22 cellular contexts compared by ENCODE assay signal in the genomic region with DNA sequence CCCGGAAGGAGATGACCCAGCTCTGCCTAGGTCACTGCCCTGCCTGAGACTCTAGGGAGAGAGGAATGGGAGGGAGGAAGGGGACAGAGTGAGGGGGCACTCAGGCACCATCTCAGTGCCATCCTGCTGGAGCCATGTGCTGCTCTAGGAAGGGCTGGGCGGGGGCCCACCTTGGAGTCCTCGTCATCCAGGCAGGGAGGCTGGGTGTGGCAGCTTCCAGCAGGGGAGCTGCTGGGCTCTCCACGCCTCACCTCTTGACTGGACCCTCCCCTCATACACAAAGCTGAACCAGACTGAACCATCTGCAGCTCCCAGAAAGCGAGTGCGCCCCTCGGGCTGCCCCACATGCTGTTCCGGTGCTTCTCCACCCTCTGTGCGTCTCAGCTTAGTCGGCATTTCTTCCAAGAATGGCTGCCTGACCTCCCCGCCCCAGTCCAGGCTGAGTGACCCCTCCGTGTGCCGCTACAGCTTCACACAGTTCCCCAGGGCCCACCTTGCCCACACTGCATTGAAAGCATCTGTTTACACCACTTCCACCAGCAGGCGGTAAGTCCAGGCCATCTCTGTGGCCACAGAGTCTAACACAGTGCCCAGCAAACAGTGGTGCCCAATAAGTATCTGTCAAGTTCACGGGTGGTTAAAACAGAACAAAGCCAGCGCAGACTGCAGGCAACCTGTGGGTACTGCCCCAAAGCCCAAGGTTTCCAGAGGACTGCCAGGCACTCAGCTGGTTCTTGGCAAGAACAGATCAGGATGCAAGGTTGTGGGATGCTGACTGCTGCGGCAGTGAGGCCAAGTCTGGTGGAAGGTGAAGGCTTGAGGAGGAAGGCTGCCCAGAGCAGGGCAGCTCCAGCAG. TPM values are rescaled to one million over a fixed set of nuclear protein-coding genes. Genes with fewer than 3 reads are reported as not detected.
DNase-seq lines count a peak whose midpoint lies in the region; ATAC-seq, FAIRE-seq and TF ChIP-seq lines count a peak whose summit lies in the region.
"Had no signal": no experiment of that assay in that cellular context is flagged by ENCODE, and none has a peak within 500 bp of the region (broad histone marks: within the 10 kb centered on the region; RNA-seq: fewer than 3 reads in every experiment).

No MANE protein-coding gene starts in this region.

- H3K4me3 ChIP-seq in keratinocyte (ENCODE audit: control insufficient read depth in 2 of 3, extremely low read depth in 1 of 3, insufficient read depth in 2 of 3, low read depth in 1 of 3, low read length in 3 of 3) (no peak overlapping the region), ascending aorta (no peak overlapping the region)
- H3K4me3 ChIP-seq: cardiac muscle cell, ovary, thoracic aorta had no signal

- H4K20me1 ChIP-seq in keratinocyte (ENCODE audit: control insufficient read depth, extremely low read depth, insufficient read depth, low read length), result no peaks in the 10 kb centered on the region

- H3K27ac ChIP-seq in keratinocyte (ENCODE audit: control insufficient read depth, insufficient read depth, low read length), result no peak overlapping the region
- no peak overlapping the region for H3K27ac ChIP-seq in ascending aorta
- H3K27ac ChIP-seq: cardiac muscle cell, ovary, thoracic aorta had no signal

- H3K27me3 Mint-ChIP-seq in activated CD8-positive, alpha-beta memory T cell treated with anti-CD3 and anti-CD28 coated beads, Interleukin-2, amount 10 ng/mL, durations not matched to agents 7 days and 5 days, result peaks cover 46% of the 10 kb centered on the region
- peaks cover 31% of the 10 kb centered on the region for H3K27me3 Mint-ChIP-seq in type B pancreatic cell
- H3K27me3 Mint-ChIP-seq in activated T-helper 1 cell treated with anti-CD3 and anti-CD28 coated beads, Interleukin-12 subunit alpha, Interleukin-12 subunit beta, Interleukin-2, Interleukin-4 antibody, amounts not matched to agents 30 ng/mL and 10 ng/mL and 1 ng/mL, durations not matched to agents 14 hours and 24 hours and 36 hours (ENCODE audit: insufficient read depth), result peaks cover 16% of the 10 kb centered on the region

- peak overlapping the region; percentile 27 for H3K4me2 ChIP-seq in keratinocyte (ENCODE audit: control insufficient read depth, extremely low read depth, insufficient read depth, low read depth, low read length)

- H3K36me3 ChIP-seq in keratinocyte (ENCODE audit: control insufficient read depth in 2 of 2, extremely low read depth in 1 of 2, insufficient read depth in 2 of 2, low read length in 2 of 2) (no peaks in the 10 kb centered on the region), ascending aorta (no peaks in the 10 kb centered on the region)
- H3K36me3 ChIP-seq: cardiac muscle cell, ovary, thoracic aorta had no signal

- TF ChIP-seq CTCF in keratinocyte (optimal IDR thresholded peaks at IDR 0.05 in 1 of 3, IDR thresholded peaks at IDR 0.05 in 1 of 3, conservative IDR thresholded peaks at IDR 0.05 in 1 of 3; ENCODE audit: extremely low read depth in 1 of 3, insufficient read depth in 2 of 3, low read length in 3 of 3) (peak in 1 of 3 experiments; percentile 5), type B pancreatic cell (conservative IDR thresholded peaks at IDR 0.05) (no peak), ascending aorta (IDR thresholded peaks at IDR 0.05) (no peak)

- CTCF ChIA-PET in activated CD8-positive, alpha-beta memory T cell treated with anti-CD3 and anti-CD28 coated beads, Interleukin-2, amount 10 ng/mL, durations not matched to agents 7 days and 5 days (lab: Charles Lee), result no interaction called here

- peak overlapping the region; percentile 22 for H3K9ac ChIP-seq in keratinocyte (ENCODE audit: control insufficient read depth, extremely low read depth, insufficient read depth, low read length)

- H3K4me1 ChIP-seq in keratinocyte (ENCODE audit: control insufficient read depth, extremely low read depth, insufficient read depth, low read length), result peaks cover 9% of the 10 kb centered on the region
- no peaks in the 10 kb centered on the region for H3K4me1 ChIP-seq in ascending aorta

- no peak for FAIRE-seq in keratinocyte (lab: Jason Lieb, UNC)
- FAIRE-seq: GM19239, HTR-8/SVneo had no signal

- no peaks in the 10 kb centered on the region for H3K9me3 ChIP-seq in keratinocyte (ENCODE audit: control insufficient read depth, low read depth, low read length)
- H3K9me3 ChIP-seq in ascending aorta, result peaks cover 0 to 5% of the 10 kb centered on the region in 2 donors
- H3K9me3 ChIP-seq: ovary, thoracic aorta had no signal

- H3K79me2 ChIP-seq in keratinocyte (ENCODE audit: control insufficient read depth, insufficient read depth, low read length), result no peaks in the 10 kb centered on the region

- H3K9me3 Mint-ChIP-seq in activated CD8-positive, alpha-beta memory T cell treated with anti-CD3 and anti-CD28 coated beads, Interleukin-2, amount 10 ng/mL, durations not matched to agents 7 days and 5 days (ENCODE audit: low read depth), result no peaks in the 10 kb centered on the region
- H3K9me3 Mint-ChIP-seq in type B pancreatic cell, result no peaks in the 10 kb centered on the region
- no peaks in the 10 kb centered on the region for H3K9me3 Mint-ChIP-seq in activated T-helper 1 cell treated with anti-CD3 and anti-CD28 coated beads, Interleukin-12 subunit alpha, Interleukin-12 subunit beta, Interleukin-2, Interleukin-4 antibody, amounts not matched to agents 30 ng/mL and 10 ng/mL and 1 ng/mL, durations not matched to agents 14 hours and 24 hours and 36 hours

- intact Hi-C loops in activated T-helper 1 cell treated with anti-CD3 and anti-CD28 coated beads, Interleukin-12 subunit alpha, Interleukin-12 subunit beta, Interleukin-2, Interleukin-4 antibody, amounts not matched to agents 30 ng/mL and 10 ng/mL and 1 ng/mL, durations not matched to agents 14 hours and 24 hours and 36 hours (cut with micrococcal nuclease), result no loop called here
- intact Hi-C loops in ascending aorta (cut with DNase I), result no loop called here

- H2AFZ ChIP-seq in keratinocyte (ENCODE audit: control insufficient read depth, low read length), result peak overlapping the region; percentile 26

- peak; percentile 6 for DNase-seq in NCI-H748 (lab: John Stamatoyannopoulos, UW; ENCODE audit: unreplicated experiment)
- DNase-seq in NCI-H748 treated with DMSO at 0.1 percent for 48 hours (lab: John Stamatoyannopoulos, UW), result no peak
- DNase-seq in activated CD8-positive, alpha-beta memory T cell treated with anti-CD3 and anti-CD28 coated beads, Interleukin-2, amount 10 ng/mL, durations not matched to agents 7 days and 5 days, result peak; percentile 28
- DNase-seq in keratinocyte (ENCODE audit: low read depth, low spot score), result no peak
- DNase-seq in type B pancreatic cell (ENCODE audit: extremely low spot score, unreplicated experiment), result peak; percentile 61
- DNase-seq in activated T-helper 1 cell treated with anti-CD3 and anti-CD28 coated beads, Interleukin-12 subunit alpha, Interleukin-12 subunit beta, Interleukin-2, Interleukin-4 antibody, amounts not matched to agents 30 ng/mL and 10 ng/mL and 1 ng/mL, durations not matched to agents 14 hours and 24 hours and 36 hours (ENCODE audit: low spot score), result no peak
- no peak for DNase-seq in ascending aorta (ENCODE audit: low spot score in 2 of 2)
- no peak for DNase-seq in anterior cingulate cortex (lab: John Stamatoyannopoulos, UW)
- DNase-seq: activated CD4-positive, alpha-beta T cell treated with anti-CD3 and anti-CD28 coated beads, Interleukin-2, amount 50 U/mL, for 48 hours; DMS53; effector CD8-positive, alpha-beta T cell; hypothalamus; NCI-H345; ovary; Right ventricle myocardium superior; stimulated activated CD4-positive, alpha-beta T cell treated with anti-CD3 and anti-CD28 coated beads, Interleukin-2, amount 100 ng/mL, for 48 hours; T-helper 1 cell had no signal

- H3K27ac Mint-ChIP-seq in activated CD8-positive, alpha-beta memory T cell treated with anti-CD3 and anti-CD28 coated beads, Interleukin-2, amount 10 ng/mL, durations not matched to agents 7 days and 5 days, result no peak overlapping the region
- no peak overlapping the region for H3K27ac Mint-ChIP-seq in type B pancreatic cell
- H3K27ac Mint-ChIP-seq in activated T-helper 1 cell treated with anti-CD3 and anti-CD28 coated beads, Interleukin-12 subunit alpha, Interleukin-12 subunit beta, Interleukin-2, Interleukin-4 antibody, amounts not matched to agents 30 ng/mL and 10 ng/mL and 1 ng/mL, durations not matched to agents 14 hours and 24 hours and 36 hours, result no peak overlapping the region

- H3K9me1 ChIP-seq in keratinocyte (ENCODE audit: control insufficient read depth, extremely low read depth, insufficient read depth, low read length), result no peaks in the 10 kb centered on the region

- no peaks in the 10 kb centered on the region for H3K36me3 Mint-ChIP-seq in activated CD8-positive, alpha-beta memory T cell treated with anti-CD3 and anti-CD28 coated beads, Interleukin-2, amount 10 ng/mL, durations not matched to agents 7 days and 5 days
- no peaks in the 10 kb centered on the region for H3K36me3 Mint-ChIP-seq in type B pancreatic cell
- no peaks in the 10 kb centered on the region for H3K36me3 Mint-ChIP-seq in activated T-helper 1 cell treated with anti-CD3 and anti-CD28 coated beads, Interleukin-12 subunit alpha, Interleukin-12 subunit beta, Interleukin-2, Interleukin-4 antibody, amounts not matched to agents 30 ng/mL and 10 ng/mL and 1 ng/mL, durations not matched to agents 14 hours and 24 hours and 36 hours (ENCODE audit: low read depth)

- dilution Hi-C loops in keratinocyte (cut with MboI; ENCODE audit: extremely low pct_ligation_motif_present, low sequenced_read_pairs), result no loop called here

- H3K27me3 ChIP-seq in keratinocyte (ENCODE audit: control insufficient read depth, extremely low read depth, insufficient read depth, low read length) (peaks cover 13% of the 10 kb centered on the region), ascending aorta (no peaks in the 10 kb centered on the region)
- H3K27me3 ChIP-seq: ovary had no signal

- H3K4me3 Mint-ChIP-seq in activated CD8-positive, alpha-beta memory T cell treated with anti-CD3 and anti-CD28 coated beads, Interleukin-2, amount 10 ng/mL, durations not matched to agents 7 days and 5 days, result no peak overlapping the region
- no peak overlapping the region for H3K4me3 Mint-ChIP-seq in type B pancreatic cell
- H3K4me3 Mint-ChIP-seq in activated T-helper 1 cell treated with anti-CD3 and anti-CD28 coated beads, Interleukin-12 subunit alpha, Interleukin-12 subunit beta, Interleukin-2, Interleukin-4 antibody, amounts not matched to agents 30 ng/mL and 10 ng/mL and 1 ng/mL, durations not matched to agents 14 hours and 24 hours and 36 hours, result no peak overlapping the region

- ATAC-seq in activated CD8-positive, alpha-beta memory T cell treated with anti-CD3 and anti-CD28 coated beads, Interleukin-2, amount 10 ng/mL, durations not matched to agents 7 days and 5 days, result no peak

- H3K4me1 Mint-ChIP-seq in activated CD8-positive, alpha-beta memory T cell treated with anti-CD3 and anti-CD28 coated beads, Interleukin-2, amount 10 ng/mL, durations not matched to agents 7 days and 5 days, result no peaks in the 10 kb centered on the region
- peaks cover 10% of the 10 kb centered on the region for H3K4me1 Mint-ChIP-seq in type B pancreatic cell (ENCODE audit: unreplicated experiment)
- H3K4me1 Mint-ChIP-seq in activated T-helper 1 cell treated with anti-CD3 and anti-CD28 coated beads, Interleukin-12 subunit alpha, Interleukin-12 subunit beta, Interleukin-2, Interleukin-4 antibody, amounts not matched to agents 30 ng/mL and 10 ng/mL and 1 ng/mL, durations not matched to agents 14 hours and 24 hours and 36 hours (ENCODE audit: low read depth), result no peaks in the 10 kb centered on the region

RNA-seq across cellular contexts. Expression of gene TRIM29, which starts 9.4 kb away (rescaled TPM):
- not detected for total RNA-seq in activated CD8-positive, alpha-beta memory T cell treated with anti-CD3 and anti-CD28 coated beads, Interleukin-2, amount 10 ng/mL, durations not matched to agents 7 days and 5 days
- polyA plus RNA-seq in keratinocyte, result 303 to 611 TPM (median 463 TPM) in 3 replicates
- polyA plus RNA-seq in keratinocyte (2011; ENCODE audit: low read depth), result 1,306 TPM
- 465 and 526 TPM in 2 replicates for polyA plus RNA-seq in keratinocyte (2011; cell fraction: cytosol; rRNA removed)
- 422 and 529 TPM in 2 replicates for polyA plus RNA-seq in keratinocyte (2011; cell fraction: nucleus; rRNA removed)
- polyA plus RNA-seq in keratinocyte (2012; ENCODE audit: low replicate concordance), result 316 and 929 TPM in 2 replicates
- 758 to 1,045 TPM (median 830 TPM) in 3 replicates for polyA minus RNA-seq in keratinocyte
- polyA minus RNA-seq in keratinocyte (2011; cell fraction: cytosol; rRNA and poly(A)+ RNA removed), result 496 TPM
- 293 and 344 TPM in 2 replicates for polyA minus RNA-seq in keratinocyte (2011; cell fraction: nucleus; rRNA and poly(A)+ RNA removed)
- total RNA-seq in type B pancreatic cell (ENCODE audit: low replicate concordance), result 56.7 and 207 TPM in 2 replicates
- not detected in 2 replicates for total RNA-seq in activated T-helper 1 cell treated with anti-CD3 and anti-CD28 coated beads, Interleukin-12 subunit alpha, Interleukin-12 subunit beta, Interleukin-2, Interleukin-4 antibody, amounts not matched to agents 30 ng/mL and 10 ng/mL and 1 ng/mL, durations not matched to agents 14 hours and 24 hours and 36 hours
- 0.43 TPM for total RNA-seq in ascending aorta
- total RNA-seq: A673, cardiac muscle cell, Right ventricle myocardium superior had no signal
- polyA plus RNA-seq: cardiac muscle cell had no signal

Comparison
In these comparisons a context has a peak if more than half of its experiments do, and no peak if none do; other contexts are left out.
1. DNase-seq: peak in NCI-H748 (single experiment), activated CD8-positive, alpha-beta memory T cell treated with anti-CD3 and anti-CD28 coated beads, Interleukin-2, amount 10 ng/mL, durations not matched to agents 7 days and 5 days (single experiment) and type B pancreatic cell (single experiment); none in NCI-H748 treated with DMSO at 0.1 percent for 48 hours (single experiment), keratinocyte (single experiment), activated T-helper 1 cell treated with anti-CD3 and anti-CD28 coated beads, Interleukin-12 subunit alpha, Interleukin-12 subunit beta, Interleukin-2, Interleukin-4 antibody, amounts not matched to agents 30 ng/mL and 10 ng/mL and 1 ng/mL, durations not matched to agents 14 hours and 24 hours and 36 hours (single experiment), ascending aorta (0 of 2) and anterior cingulate cortex (0 of 58).
2. RNA of gene TRIM29, which starts 9.4 kb away (total RNA-seq): 56.7 to 207 TPM in type B pancreatic cell; 0.43 TPM in ascending aorta (single experiment), not detected in activated CD8-positive, alpha-beta memory T cell treated with anti-CD3 and anti-CD28 coated beads, Interleukin-2, amount 10 ng/mL, durations not matched to agents 7 days and 5 days and not detected in activated T-helper 1 cell treated with anti-CD3 and anti-CD28 coated beads, Interleukin-12 subunit alpha, Interleukin-12 subunit beta, Interleukin-2, Interleukin-4 antibody, amounts not matched to agents 30 ng/mL and 10 ng/mL and 1 ng/mL, durations not matched to agents 14 hours and 24 hours and 36 hours; every median in the first group is over 10 times any median in the second.